In genomic region chr6:105345506-105345905, GRCh38 we compare ENCODE assay signal across 16 cellular contexts. TPM values are rescaled to one million over a fixed set of nuclear protein-coding genes. Genes with fewer than 3 reads are reported as not detected.
DNase-seq lines count a peak whose midpoint lies in the region; ATAC-seq and TF ChIP-seq lines count a peak whose summit lies in the region.
"Had no signal": no experiment of that assay in that cellular context is flagged by ENCODE, and none has a peak within 500 bp of the region (broad histone marks: within the 10 kb centered on the region; RNA-seq: fewer than 3 reads in every experiment).

No MANE protein-coding gene starts in this region.

- intact Hi-C loops in heart left ventricle (cut with DNase I) (no loop called here), psoas muscle (cut with DNase I) (no loop called here)

- H3K9me3 Mint-ChIP-seq in activated T-cell treated with anti-CD3 and anti-CD28 coated beads, Interleukin-2, amount 50 U/mL, for 4 hours, result no peaks in the 10 kb centered on the region
- H3K9me3 Mint-ChIP-seq: activated T-helper 2 cell treated with anti-CD3 and anti-CD28 coated beads, Interferon-gamma antibody, Interleukin-2, Interleukin-4, amounts not matched to agents 10 μg/mL and 5 μg/mL and 100 μg/mL, durations not matched to agents 14 hours and 24 hours and 36 hours; CD8-positive, alpha-beta T cell had no signal

- H3K4me3 Mint-ChIP-seq in activated T-cell treated with anti-CD3 and anti-CD28 coated beads, Interleukin-2, amount 50 U/mL, for 4 hours, result no peak overlapping the region
- H3K4me3 Mint-ChIP-seq: CD8-positive, alpha-beta T cell had no signal

- peaks cover 0 to 21% (median 6%) of the 10 kb centered on the region in 12 donors for H3K4me1 ChIP-seq in heart left ventricle
- H3K4me1 ChIP-seq in psoas muscle, result peaks cover 20% of the 10 kb centered on the region

- H3K27me3 Mint-ChIP-seq in activated T-cell treated with anti-CD3 and anti-CD28 coated beads, Interleukin-2, amount 50 U/mL, for 4 hours (ENCODE audit: low read depth), result no peaks in the 10 kb centered on the region

- ATAC-seq in heart left ventricle (peak; percentile 77 to 81 (median 80)), psoas muscle (peak; percentile 85 to 95 (median 92))
- no peak for ATAC-seq in activated T-cell treated with anti-CD3 and anti-CD28 coated beads, Interleukin-2, amount 50 U/mL, for 4 hours
- ATAC-seq: CD8-positive, alpha-beta T cell had no signal

- no peak for TF ChIP-seq POLR2A in heart left ventricle (IDR thresholded peaks at IDR 0.05)

- TF ChIP-seq CTCF in brain microvascular endothelial cell (IDR thresholded peaks at IDR 0.05; ENCODE audit: low read depth, low read length, missing control alignments), result no peak
- no peak for TF ChIP-seq CTCF in heart left ventricle (IDR thresholded peaks at IDR 0.05)
- no peak for TF ChIP-seq CTCF in psoas muscle (IDR thresholded peaks at IDR 0.05)

- 63 to 66% (median 65%) methylated on average over 4 of the region's 4 CpGs for WGBS in heart left ventricle, 4 donors
- 31 to 46% (median 31%) methylated on average over 4 of the region's 4 CpGs for WGBS in psoas muscle, 3 donors

- peaks cover 11% of the 10 kb centered on the region for H3K4me1 Mint-ChIP-seq in activated T-cell treated with anti-CD3 and anti-CD28 coated beads, Interleukin-2, amount 50 U/mL, for 4 hours (ENCODE audit: low read depth)

- peaks cover 53% of the 10 kb centered on the region for H3K36me3 Mint-ChIP-seq in activated T-cell treated with anti-CD3 and anti-CD28 coated beads, Interleukin-2, amount 50 U/mL, for 4 hours (ENCODE audit: insufficient read depth)

- H3K9me3 ChIP-seq in heart left ventricle (peaks cover 0 to 5% (median 0%) of the 10 kb centered on the region in 12 donors), psoas muscle (no peaks in the 10 kb centered on the region)
- H3K9me3 ChIP-seq: upper lobe of left lung had no signal

- H3K4me3 ChIP-seq in brain microvascular endothelial cell (ENCODE audit: low read depth, low read length) (no peak overlapping the region), heart left ventricle (no peak overlapping the region), psoas muscle (no peak overlapping the region)
- H3K4me3 ChIP-seq: upper lobe of left lung had no signal

- DNase-seq in G401 (ENCODE audit: low spot score) (peak; percentile 16), brain microvascular endothelial cell (no peak), heart left ventricle (no peak), psoas muscle (no peak), cerebellum (ENCODE audit: low spot score) (no peak), DMS 273 treated with DMSO at 0.1 percent for 48 hours (lab: John Stamatoyannopoulos, UW) (no peak)
- no peak for DNase-seq in activated T-cell treated with anti-CD3 and anti-CD28 coated beads, Interleukin-2, amount 50 U/mL, for 4 hours
- no peak for DNase-seq in stimulated activated CD4-positive, alpha-beta T cell treated with anti-CD3 and anti-CD28 coated beads, Interleukin-4, amount 100 ng/mL, for 1 hour
- DNase-seq: ACHN; activated CD4-positive, CD25-positive, alpha-beta regulatory T cell; CD8-positive, alpha-beta T cell; NCI-H1417 treated with DMSO at 0.1 percent for 48 hours; T-helper 2 cell; upper lobe of left lung had no signal

- H3K27me3 ChIP-seq in brain microvascular endothelial cell (replicated peaks), result no peaks in the 10 kb centered on the region
- no peaks in the 10 kb centered on the region for H3K27me3 ChIP-seq in heart left ventricle
- no peaks in the 10 kb centered on the region for H3K27me3 ChIP-seq in psoas muscle (ENCODE audit: insufficient read depth in 3 of 3, low read length in 2 of 3)
- H3K27me3 ChIP-seq: upper lobe of left lung had no signal

- H3K36me3 ChIP-seq in brain microvascular endothelial cell (replicated peaks) (no peaks in the 10 kb centered on the region), heart left ventricle (peaks cover 0 to 39% (median 25%) of the 10 kb centered on the region in 9 donors), psoas muscle (ENCODE audit: insufficient read depth in 1 of 2, low read depth in 1 of 2) (peaks cover under 1 to 33% of the 10 kb centered on the region in 2 donors)

- in situ Hi-C loops in G401 (cut with HindIII; ENCODE audit: low sequenced_read_pairs), result no loop called here
- in situ Hi-C loops in brain microvascular endothelial cell (cut with HindIII; ENCODE audit: low pct_ligation_motif_present, low sequenced_read_pairs), result no loop called here

- H3K27ac ChIP-seq in brain microvascular endothelial cell (peak overlapping the region; percentile 5), heart left ventricle (peak overlapping the region; percentile 19 to 82 (median 58)), psoas muscle (peak overlapping the region; percentile 85)
- H3K27ac ChIP-seq: KMS-11 had no signal

RNA-seq across cellular contexts. Expression of gene PREP, which starts 57.4 kb away (rescaled TPM):
- total RNA-seq in G401 (2014; rRNA removed; shearing (Covaris generic)), result 74.3 and 91.5 TPM in 2 replicates
- total RNA-seq in heart left ventricle, result 10 to 100 TPM; 15.8 to 35.9 (median 29.6) TPM
- 10 to 100 TPM; 13.1 to 33.2 TPM for polyA plus RNA-seq in heart left ventricle
- total RNA-seq in psoas muscle, result 10 to 100 TPM; 44.7 to 67.0 (median 55.0) TPM
- 10 to 100 TPM; 31.4 to 66.8 (median 45.7) TPM for polyA plus RNA-seq in psoas muscle
- 29.3 TPM for total RNA-seq in cerebellum
- total RNA-seq in activated T-cell treated with anti-CD3 and anti-CD28 coated beads, Interleukin-2, amount 50 U/mL, for 4 hours, result 10 to 100 TPM; 46.7 to 48.9 (median 47.5) TPM

Comparison
In these comparisons a context has a peak if more than half of its experiments do, and no peak if none do; other contexts are left out.
1. H3K27ac ChIP-seq: peak in every context shown above with its lines; median percentile 85 in psoas muscle; 58 in heart left ventricle; 5 in brain microvascular endothelial cell.
2. ATAC-seq: peak in heart left ventricle (4 of 4) and psoas muscle (4 of 4); none in activated T-cell treated with anti-CD3 and anti-CD28 coated beads, Interleukin-2, amount 50 U/mL, for 4 hours (0 of 2).